In genomic region chr6:28863607-28864320, GRCh38 we compare ENCODE assay signal across 8 cellular contexts.
DNase-seq lines count a peak whose midpoint lies in the region; TF ChIP-seq lines count a peak whose summit lies in the region.

No MANE protein-coding gene starts in this region.

- DNase-seq in ELF-1 (ENCODE audit: low read depth, low spot score) (peak; percentile 91), HS-27A (ENCODE audit: low read depth) (peak; percentile 82), NOMO-1 treated with DMSO at 0.1 percent for 48 hours (lab: John Stamatoyannopoulos, UW; ENCODE audit: unreplicated experiment) (peak; percentile 62), endothelial cell (ENCODE audit: low spot score) (peak; percentile 68), midbrain (lab: John Stamatoyannopoulos, UW) (peak; percentile 81), HuH-7.5 (ENCODE audit: low spot score) (no peak)
- DNase-seq in activated CD8-positive, alpha-beta memory T cell treated with anti-CD3 and anti-CD28 coated beads, Interleukin-2, amount 50 U/mL, for 24 hours (ENCODE audit: extremely low read depth) = peak; percentile 76
- peak; percentile 78 for DNase-seq in stimulated activated CD8-positive, alpha-beta memory T cell treated with anti-CD3 and anti-CD28 coated beads, Interleukin-15, amount 100 ng/mL, for 1 hour (ENCODE audit: low read depth)

- H3K27me3 Mint-ChIP-seq in endothelial cell (ENCODE audit: unreplicated experiment) = peaks cover 17% of the 10 kb centered on the region

- H3K9me3 Mint-ChIP-seq in endothelial cell (ENCODE audit: unreplicated experiment) = no peaks in the 10 kb centered on the region

- peaks cover 15% of the 10 kb centered on the region for H3K4me1 Mint-ChIP-seq in endothelial cell (ENCODE audit: unreplicated experiment)

- peak overlapping the region; percentile 86 for H3K27ac Mint-ChIP-seq in endothelial cell (ENCODE audit: unreplicated experiment)

- TF ChIP-seq CTCF in endothelial cell (IDR thresholded peaks at IDR 0.05; ENCODE audit: unreplicated experiment) = no peak

- peaks cover 6% of the 10 kb centered on the region for H3K36me3 Mint-ChIP-seq in endothelial cell (ENCODE audit: low read depth, unreplicated experiment)

- H3K4me3 Mint-ChIP-seq in endothelial cell (ENCODE audit: unreplicated experiment) = peak overlapping the region; percentile 94
